20 cellular contexts compared by ENCODE assay signal in genomic region chr9:131539223-131539923, GRCh38. TPM values are rescaled to one million over a fixed set of nuclear protein-coding genes. Genes with fewer than 3 reads are reported as not detected.
DNase-seq lines count a peak whose midpoint lies in the region; ATAC-seq lines count a peak whose summit lies in the region.
"Had no signal": no experiment of that assay in that cellular context is flagged by ENCODE, and none has a peak within 500 bp of the region (broad histone marks: within the 10 kb centered on the region; RNA-seq: fewer than 3 reads in every experiment).

No MANE protein-coding gene starts in this region.

- no peaks in the 10 kb centered on the region for H3K27me3 ChIP-seq in CD4-positive, alpha-beta memory T cell (ENCODE audit: insufficient read depth, low read length)
- H3K27me3 ChIP-seq: MG63 had no signal

- H3K9me3 ChIP-seq in CD4-positive, alpha-beta memory T cell (ENCODE audit: control insufficient read depth in 1 of 2, low read length in 2 of 2), result peaks cover 0 to 9% of the 10 kb centered on the region in 2 donors

- no peak overlapping the region for H3K4me3 Mint-ChIP-seq in activated naive CD4-positive, alpha-beta T cell treated with anti-CD3 and anti-CD28 coated beads for 36 hours
- H3K4me3 Mint-ChIP-seq in CD4-positive, alpha-beta memory T cell, result peak overlapping the region in 7 of 8 donors; percentile 66 to 79 (median 78)
- peak overlapping the region in 1 of 3 donors; percentile 61 for H3K4me3 Mint-ChIP-seq in T-cell
- peak overlapping the region in 2 of 5 donors; percentile 12 to 51 for H3K4me3 Mint-ChIP-seq in immature natural killer cell
- H3K4me3 Mint-ChIP-seq: GM23338 had no signal

- H3K27ac ChIP-seq in CD4-positive, alpha-beta memory T cell (ENCODE audit: low read depth, low read length), result no peak overlapping the region
- H3K27ac ChIP-seq: KMS-11, SK-N-MC had no signal

- peak; percentile 28 for DNase-seq in activated naive CD4-positive, alpha-beta T cell treated with anti-CD3 and anti-CD28 coated beads for 36 hours
- DNase-seq in activated naive CD4-positive, alpha-beta T cell treated with Interleukin-2 at 50 U/mL for 16 hours, result no peak
- peak; percentile 50 to 65 (median 54) for DNase-seq in CD4-positive, alpha-beta memory T cell
- DNase-seq in T-cell (peak in 17 of 34 experiments; percentile 12 to 48 (median 24)), immature natural killer cell (peak in 2 of 3 donors; percentile 15 to 17)
- DNase-seq: Calu3, MG63, NCI-H1105, NCI-H1694 treated with DMSO at 0.1 percent for 48 hours, NCI-H345 had no signal

- peaks cover 53% of the 10 kb centered on the region for H3K4me1 ChIP-seq in CD4-positive, alpha-beta memory T cell (ENCODE audit: insufficient read depth, low read length)

- no peaks in the 10 kb centered on the region for H3K27me3 Mint-ChIP-seq in activated naive CD4-positive, alpha-beta T cell treated with anti-CD3 and anti-CD28 coated beads for 36 hours (ENCODE audit: low read depth)
- H3K27me3 Mint-ChIP-seq in CD4-positive, alpha-beta memory T cell, result no peaks in the 10 kb centered on the region
- peaks cover 0 to under 1% of the 10 kb centered on the region in 2 donors for H3K27me3 Mint-ChIP-seq in T-cell
- peaks cover 4 to 6% (median 4%) of the 10 kb centered on the region in 3 donors for H3K27me3 Mint-ChIP-seq in immature natural killer cell (ENCODE audit: low read depth in 3 of 3)

- H3K36me3 Mint-ChIP-seq in activated naive CD4-positive, alpha-beta T cell treated with anti-CD3 and anti-CD28 coated beads for 36 hours (ENCODE audit: low read depth), result peaks cover 8% of the 10 kb centered on the region
- peaks cover 3 to 4% of the 10 kb centered on the region in 2 donors for H3K36me3 Mint-ChIP-seq in CD4-positive, alpha-beta memory T cell
- H3K36me3 Mint-ChIP-seq in T-cell, result no peaks in the 10 kb centered on the region
- peaks cover 0 to 8% (median 3%) of the 10 kb centered on the region in 3 donors for H3K36me3 Mint-ChIP-seq in immature natural killer cell

- H3K9me3 Mint-ChIP-seq in activated naive CD4-positive, alpha-beta T cell treated with anti-CD3 and anti-CD28 coated beads for 36 hours, result peaks cover 19% of the 10 kb centered on the region
- H3K9me3 Mint-ChIP-seq in CD4-positive, alpha-beta memory T cell, result peaks cover 0 to 25% (median 18%) of the 10 kb centered on the region in 8 donors
- peaks cover 0 to 12% (median 8%) of the 10 kb centered on the region in 3 donors for H3K9me3 Mint-ChIP-seq in T-cell
- peaks cover 0 to 19% (median 13%) of the 10 kb centered on the region in 6 donors for H3K9me3 Mint-ChIP-seq in immature natural killer cell

- intact Hi-C loops in activated naive CD4-positive, alpha-beta T cell treated with anti-CD3 and anti-CD28 coated beads for 36 hours (cut with micrococcal nuclease), result no loop called here
- intact Hi-C loops in CD4-positive, alpha-beta memory T cell (cut with micrococcal nuclease), result no loop called here

- ATAC-seq in T-cell (replicated peaks in 1 of 4), result peak; percentile 68 to 87 (median 79)
- ATAC-seq in HG03457 (IDR thresholded peaks at IDR 0.05; ENCODE audit: unreplicated experiment), result no peak
- no peak for ATAC-seq in GM19035 (IDR thresholded peaks at IDR 0.05; ENCODE audit: unreplicated experiment)
- ATAC-seq in GM18519 (IDR thresholded peaks at IDR 0.05; ENCODE audit: low FRiP score, unreplicated experiment), result no peak
- ATAC-seq: GM23338, Panc1, Right ventricle myocardium inferior had no signal

- no peak overlapping the region for H3K4me3 ChIP-seq in CD4-positive, alpha-beta memory T cell (ENCODE audit: low read length in 2 of 2)
- H3K4me3 ChIP-seq: GM23338, MG63, SK-N-MC had no signal

- peaks cover 21% of the 10 kb centered on the region for H3K4me1 Mint-ChIP-seq in activated naive CD4-positive, alpha-beta T cell treated with anti-CD3 and anti-CD28 coated beads for 36 hours (ENCODE audit: low read depth)
- peaks cover 19 to 68% (median 32%) of the 10 kb centered on the region in 4 donors for H3K4me1 Mint-ChIP-seq in CD4-positive, alpha-beta memory T cell
- H3K4me1 Mint-ChIP-seq in T-cell, result peaks cover 26 to 49% (median 39%) of the 10 kb centered on the region in 3 donors
- peaks cover 22% of the 10 kb centered on the region in 2 donors for H3K4me1 Mint-ChIP-seq in immature natural killer cell
- H3K4me1 Mint-ChIP-seq: GM23338 had no signal

- CTCF ChIA-PET in activated naive CD4-positive, alpha-beta T cell treated with anti-CD3 and anti-CD28 coated beads for 36 hours (lab: Charles Lee), result interaction anchor here (0.9 kb wide), 1 partner anchor 22 kb away, joined by 3 read pairs; no protein-coding TSS in a partner anchor
- CTCF ChIA-PET in CD4-positive, alpha-beta memory T cell (lab: Charles Lee; ENCODE audit: partially characterized antibody), result interaction anchor here (0.7 to 1.0 kb wide), 3 partner anchors 46 to 203 kb away, joined by 3 to 4 read pairs (median 3); no protein-coding TSS in a partner anchor
- CTCF ChIA-PET in T-cell (lab: Charles Lee), result interaction anchor here in 1 of 2 donors (0.7 kb wide), 1 partner anchor 898 kb away, joined by 3 read pairs; no protein-coding TSS in a partner anchor

- H3K36me3 ChIP-seq in CD4-positive, alpha-beta memory T cell (ENCODE audit: insufficient read depth, low read length), result no peaks in the 10 kb centered on the region
- H3K36me3 ChIP-seq: MG63 had no signal

- POLR2A ChIA-PET in CD4-positive, alpha-beta memory T cell (lab: Charles Lee; ENCODE audit: partially characterized antibody), result interaction anchor here (0.6 to 3.1 kb wide), 8 partner anchors 8 to 193 kb away, joined by 3 to 13 read pairs (median 4); partner anchors contain the start of gene UCK1
- POLR2A ChIA-PET in T-cell (lab: Charles Lee), result interaction anchor here in 1 of 2 donors (0.7 kb wide), 2 partner anchors 188 to 190 kb away, joined by 3 to 6 read pairs; no protein-coding TSS in a partner anchor

- no peak overlapping the region for H3K27ac Mint-ChIP-seq in activated naive CD4-positive, alpha-beta T cell treated with anti-CD3 and anti-CD28 coated beads for 36 hours
- H3K27ac Mint-ChIP-seq in CD4-positive, alpha-beta memory T cell, result peak overlapping the region; percentile 44 to 93 (median 86)
- peak overlapping the region; percentile 88 to 90 for H3K27ac Mint-ChIP-seq in T-cell
- peak overlapping the region in 3 of 6 donors; percentile 66 to 79 (median 69) for H3K27ac Mint-ChIP-seq in immature natural killer cell
- H3K27ac Mint-ChIP-seq: GM23338 had no signal

RNA-seq across cellular contexts. Expression of gene PRRT1B, which starts 6.0 kb away (rescaled TPM):
- total RNA-seq in activated naive CD4-positive, alpha-beta T cell treated with anti-CD3 and anti-CD28 coated beads for 36 hours, result not detected
- not detected for total RNA-seq in CD4-positive, alpha-beta memory T cell
- polyA plus RNA-seq in CD4-positive, alpha-beta memory T cell, result not detected
- total RNA-seq in T-cell, result not detected
- not detected for polyA plus RNA-seq in immature natural killer cell
- total RNA-seq: Calu3, G401, Right ventricle myocardium inferior had no signal
- polyA plus RNA-seq: BJ, GM23338 had no signal

RNA-seq across cellular contexts. Expression of gene UCK1, which starts 8.3 kb away (rescaled TPM):
- 10 to 100 TPM; 18.7 to 21.7 TPM for total RNA-seq in activated naive CD4-positive, alpha-beta T cell treated with anti-CD3 and anti-CD28 coated beads for 36 hours
- total RNA-seq in CD4-positive, alpha-beta memory T cell, result 10 to 100 TPM; 36.1 to 39.7 TPM
- 10 to 100 TPM; 25.8 to 26.8 TPM for polyA plus RNA-seq in CD4-positive, alpha-beta memory T cell
- 10 to 100 TPM; 20.0 to 34.7 (median 32.0) TPM for total RNA-seq in T-cell
- polyA plus RNA-seq in immature natural killer cell, result 10 to 100 TPM; 27.3 to 34.7 (median 33.7) TPM

RNA-seq across cellular contexts. Expression of gene POMT1, which starts 36.7 kb away (rescaled TPM):
- 10 to 100 TPM; 28.7 to 33.8 TPM for total RNA-seq in activated naive CD4-positive, alpha-beta T cell treated with anti-CD3 and anti-CD28 coated beads for 36 hours
- 10 to 100 TPM; 52.1 to 58.5 TPM for total RNA-seq in CD4-positive, alpha-beta memory T cell
- polyA plus RNA-seq in CD4-positive, alpha-beta memory T cell, result 10 to 100 TPM; 15.6 to 17.4 TPM
- total RNA-seq in T-cell, result 10 to 100 TPM; 45.3 to 74.4 (median 56.9) TPM
- 10 to 100 TPM in 1 of 3 donors, 1 to 10 TPM in 2; 4.8 to 10.4 (median 8.0) TPM for polyA plus RNA-seq in immature natural killer cell

Comparison
In these comparisons a context has a peak if more than half of its experiments do, and no peak if none do; other contexts are left out.
1. ATAC-seq: peak in T-cell (4 of 4); none in HG03457 (single experiment), GM19035 (single experiment) and GM18519 (single experiment).